In genomic region chr11:19025799-19026406, GRCh38 we compare ENCODE assay signal across 15 cellular contexts. TPM values are rescaled to one million over a fixed set of nuclear protein-coding genes. Genes with fewer than 3 reads are reported as not detected.
DNase-seq lines count a peak whose midpoint lies in the region; ATAC-seq and TF ChIP-seq lines count a peak whose summit lies in the region.
"Had no signal": no experiment of that assay in that cellular context is flagged by ENCODE, and none has a peak within 500 bp of the region (broad histone marks: within the 10 kb centered on the region; RNA-seq: fewer than 3 reads in every experiment).

No MANE protein-coding gene starts in this region.

- intact Hi-C loops in posterior vena cava (cut with DNase I), result no loop called here

- DNase-seq in EH (ENCODE audit: low read depth) (peak; percentile 8), RPMI7951 (ENCODE audit: low read depth) (peak; percentile 79), fibroblast of mammary gland (ENCODE audit: low read depth) (peak; percentile 43), pulmonary artery endothelial cell (ENCODE audit: low read depth, low spot score) (peak; percentile 63), left lobe of liver (ENCODE audit: low spot score) (no peak), NCI-H446 treated with DMSO at 0.1 percent for 48 hours (lab: John Stamatoyannopoulos, UW) (no peak), posterior vena cava (ENCODE audit: low spot score) (no peak)
- DNase-seq: activated CD8-positive, alpha-beta T cell treated with anti-CD3 and anti-CD28 coated beads for 36 hours; effector CD4-positive, alpha-beta T cell; naive thymus-derived CD8-positive, alpha-beta T cell; NCI-H524; stimulated activated CD4-positive, alpha-beta T cell treated with anti-CD3 and anti-CD28 coated beads, Interleukin-4, amount 100 ng/mL, for 24 hours had no signal

- no peak for ATAC-seq in left lobe of liver
- ATAC-seq: activated CD8-positive, alpha-beta T cell treated with anti-CD3 and anti-CD28 coated beads for 36 hours; naive thymus-derived CD8-positive, alpha-beta T cell; stimulated activated effector memory CD8-positive, alpha-beta T cell treated with anti-CD3 and anti-CD28 coated beads, Interleukin-12 subunit alpha, Interleukin-12 subunit beta, amount 100 ng/mL, for 72 hours had no signal

- H3K4me3 ChIP-seq in fibroblast of mammary gland (ENCODE audit: control insufficient read depth, low read depth, low read length), result no peak overlapping the region
- H3K4me3 ChIP-seq: ascending aorta had no signal

- TF ChIP-seq CTCF in fibroblast of mammary gland (conservative IDR thresholded peaks at IDR 0.05; ENCODE audit: control insufficient read depth, insufficient read depth, low read depth, low read length), result no peak

RNA-seq across cellular contexts. Expression of gene MRGPRX2, which starts 34.6 kb away (rescaled TPM):
- total RNA-seq in RPMI7951 (2014; rRNA removed; shearing (Covaris generic)), result not detected in 2 replicates
- total RNA-seq in pulmonary artery endothelial cell (not detected in 2 replicates), left lobe of liver (not detected), posterior vena cava (1 to 10 TPM in 1 of 2 donors, under 1 TPM in 1; 0.10 to 1.0 TPM)
- total RNA-seq: activated CD8-positive, alpha-beta T cell treated with anti-CD3 and anti-CD28 coated beads for 36 hours; ascending aorta; kidney epithelial cell; naive thymus-derived CD8-positive, alpha-beta T cell had no signal

Comparison
In these comparisons a context has a peak if more than half of its experiments do, and no peak if none do; other contexts are left out.
1. DNase-seq: peak in EH (single experiment), RPMI7951 (single experiment), fibroblast of mammary gland (single experiment) and pulmonary artery endothelial cell (single experiment); none in left lobe of liver (single experiment), NCI-H446 treated with DMSO at 0.1 percent for 48 hours (single experiment) and posterior vena cava (single experiment).